In genomic region chr16:1290032-1290431, GRCh38 we compare ENCODE assay signal across 17 cellular contexts. TPM values are rescaled to one million over a fixed set of nuclear protein-coding genes. Genes with fewer than 3 reads are reported as not detected.
DNase-seq lines count a peak whose midpoint lies in the region; TF ChIP-seq lines count a peak whose summit lies in the region.
"Had no signal": no experiment of that assay in that cellular context is flagged by ENCODE, and none has a peak within 500 bp of the region (broad histone marks: within the 10 kb centered on the region; RNA-seq: fewer than 3 reads in every experiment).

No MANE protein-coding gene starts in this region.

- H2BK5ac ChIP-seq in neuronal stem cell (ENCODE audit: low read length): peak overlapping the region; percentile 4

- H3K23ac ChIP-seq in neuronal stem cell (ENCODE audit: low read depth, low read length, poor library complexity): no peak overlapping the region

- no peak overlapping the region for H2AK5ac ChIP-seq in neuronal stem cell (ENCODE audit: low read depth, low read length)

- no peak for TF ChIP-seq CTCF in hepatocyte (IDR thresholded peaks at IDR 0.05; ENCODE audit: poor library complexity)

- H3K79me1 ChIP-seq in neuronal stem cell (ENCODE audit: low read depth, low read length): no peaks in the 10 kb centered on the region

- H4K8ac ChIP-seq in neuronal stem cell (ENCODE audit: low read depth, low read length): no peak overlapping the region

- H2BK12ac ChIP-seq in neuronal stem cell (ENCODE audit: low read length): peak overlapping the region; percentile 73

- no peak overlapping the region for H3K27ac ChIP-seq in HUES6 (ENCODE audit: low read depth, low read length)
- no peak overlapping the region for H3K27ac ChIP-seq in neuronal stem cell (replicated peaks; ENCODE audit: low read length)
- H3K27ac ChIP-seq in hepatocyte: no peak overlapping the region
- H3K27ac ChIP-seq: C4-2B, esophagus muscularis mucosa, left ventricle myocardium inferior, psoas muscle, testis had no signal

- no CpG with 5 or more reads among the region's 18 CpGs for WGBS in neuronal stem cell (ENCODE audit: extremely low coverage in 2 of 2, insufficient read length in 2 of 2, insufficient replicate concordance in 1 of 2), 2 donors
- WGBS in hepatocyte (ENCODE audit: low lambda C conversion rate, missing lambda C conversion rate): 37% methylated on average over 18 of the region's 18 CpGs

- peak overlapping the region; percentile 90 for H3K18ac ChIP-seq in neuronal stem cell (ENCODE audit: low read length)

- H3K36me3 ChIP-seq in HUES6 (ENCODE audit: control insufficient read depth, insufficient read depth, low read length) (no peaks in the 10 kb centered on the region), neuronal stem cell (replicated peaks in 1 of 2; ENCODE audit: control insufficient read depth in 2 of 2, insufficient read depth in 2 of 2, low read length in 2 of 2) (no peaks in the 10 kb centered on the region), hepatocyte (replicated peaks; ENCODE audit: insufficient read depth, low read depth) (no peaks in the 10 kb centered on the region)
- H3K36me3 ChIP-seq: esophagus muscularis mucosa, left ventricle myocardium inferior had no signal

- peak overlapping the region; percentile 75 for H3K14ac ChIP-seq in neuronal stem cell (ENCODE audit: low read length)

- H3K9me2 ChIP-seq in hepatocyte (replicated peaks; ENCODE audit: insufficient read depth): no peaks in the 10 kb centered on the region

- H3K4me3 ChIP-seq in HUES6 (ENCODE audit: low read depth, low read length): peak overlapping the region; percentile 54
- H3K4me3 ChIP-seq in neuronal stem cell (ENCODE audit: low read length in 2 of 2): no peak overlapping the region
- no peak overlapping the region for H3K4me3 ChIP-seq in hepatocyte
- H3K4me3 ChIP-seq: esophagus muscularis mucosa, left ventricle myocardium inferior, psoas muscle, testis had no signal

- no peak overlapping the region for H2BK120ac ChIP-seq in neuronal stem cell (ENCODE audit: low read depth, low read length)

- H3K4me2 ChIP-seq in neuronal stem cell (ENCODE audit: insufficient read depth, low read length, poor library complexity, severe bottlenecking) (peak overlapping the region; percentile 31), hepatocyte (no peak overlapping the region)

- DNase-seq in astrocyte of the hippocampus (ENCODE audit: low read depth, low spot score): peak; percentile 22
- DNase-seq in neuronal stem cell (ENCODE audit: low spot score): no peak
- no peak for DNase-seq in GM19240 (ENCODE audit: insufficient read length, low spot score)
- no peak for DNase-seq in C1 segment of cervical spinal cord (lab: John Stamatoyannopoulos, UW)
- DNase-seq in hepatocyte (ENCODE audit: low spot score): no peak
- DNase-seq: activated CD4-positive, alpha-beta T cell treated with anti-CD3 and anti-CD28 coated beads, Interleukin-2, amount 50 U/mL, for 4 hours; DMS79; left ventricle myocardium inferior; NCI-H226; psoas muscle; stimulated activated CD4-positive, alpha-beta T cell treated with anti-CD3 and anti-CD28 coated beads, Interleukin-15, amount 100 ng/mL, for 24 hours; testis had no signal

- no peak overlapping the region for H3K9ac ChIP-seq in HUES6 (ENCODE audit: low read length)
- peak overlapping the region; percentile 84 for H3K9ac ChIP-seq in neuronal stem cell (ENCODE audit: low read depth, low read length, poor library complexity)

- H3K4ac ChIP-seq in neuronal stem cell (ENCODE audit: low read length): no peak overlapping the region

- H3K4me1 ChIP-seq in HUES6 (ENCODE audit: control insufficient read depth, insufficient read depth, low read length): peaks cover 25% of the 10 kb centered on the region
- peaks cover 7 to 13% of the 10 kb centered on the region in 2 donors for H3K4me1 ChIP-seq in neuronal stem cell (ENCODE audit: control insufficient read depth in 2 of 2, insufficient read depth in 1 of 2, low read depth in 1 of 2, low read length in 2 of 2)
- peaks cover 8% of the 10 kb centered on the region for H3K4me1 ChIP-seq in hepatocyte (ENCODE audit: insufficient read depth)
- H3K4me1 ChIP-seq: psoas muscle had no signal

- H3K79me2 ChIP-seq in hepatocyte: no peaks in the 10 kb centered on the region

- no peak overlapping the region for H4K91ac ChIP-seq in neuronal stem cell (ENCODE audit: low read depth, low read length, poor library complexity)

- H4K20me1 ChIP-seq in hepatocyte (ENCODE audit: insufficient read depth, poor library complexity, severe bottlenecking): no peaks in the 10 kb centered on the region

- no peaks in the 10 kb centered on the region for H3K9me3 ChIP-seq in HUES6 (ENCODE audit: control insufficient read depth, insufficient read depth, low read depth, low read length)
- no peaks in the 10 kb centered on the region for H3K9me3 ChIP-seq in neuronal stem cell (replicated peaks in 1 of 2; ENCODE audit: control insufficient read depth in 2 of 2, insufficient read depth in 1 of 2, low read depth in 1 of 2, low read length in 2 of 2)
- no peaks in the 10 kb centered on the region for H3K9me3 ChIP-seq in hepatocyte (ENCODE audit: low read depth)
- H3K9me3 ChIP-seq: esophagus muscularis mucosa, left ventricle myocardium inferior, psoas muscle, testis had no signal

- H3K27me3 ChIP-seq in HUES6 (ENCODE audit: control insufficient read depth, insufficient read depth, low read length): peaks cover 62% of the 10 kb centered on the region
- H3K27me3 ChIP-seq in neuronal stem cell (ENCODE audit: control insufficient read depth in 3 of 3, insufficient read depth in 3 of 3, low read depth in 1 of 3, low read length in 3 of 3): peaks cover 0 to 66% (median 19%) of the 10 kb centered on the region in 3 experiments
- H3K27me3 ChIP-seq in hepatocyte: peaks cover 9% of the 10 kb centered on the region
- H3K27me3 ChIP-seq: testis had no signal

- H2AFZ ChIP-seq in neuronal stem cell (ENCODE audit: low read length) (peak overlapping the region; percentile 74), hepatocyte (no peak overlapping the region)

- peak overlapping the region; percentile 93 for H2BK15ac ChIP-seq in neuronal stem cell (ENCODE audit: low read length)

RNA-seq across cellular contexts. Expression of gene UBE2I, which starts 19.4 kb away (rescaled TPM):
- 253 TPM for polyA plus RNA-seq in neuronal stem cell (2013, experiment 1 of 2)
- 258 TPM for polyA plus RNA-seq in neuronal stem cell (2013, experiment 2 of 2)
- 76.0 and 78.8 TPM in 2 replicates for total RNA-seq in hepatocyte
- polyA plus RNA-seq in hepatocyte: 150 and 183 TPM in 2 replicates

RNA-seq across cellular contexts. Expression of gene TPSD1, which starts 34.2 kb away (rescaled TPM):
- polyA plus RNA-seq in neuronal stem cell (2013, experiment 1 of 2): 0.06 TPM
- not detected for polyA plus RNA-seq in neuronal stem cell (2013, experiment 2 of 2)
- not detected in 2 replicates for total RNA-seq in hepatocyte
- not detected in 2 replicates for polyA plus RNA-seq in hepatocyte
- total RNA-seq: activated T-helper 2 cell treated with anti-CD3 and anti-CD28 coated beads, Interferon-gamma antibody, Interleukin-2, Interleukin-4, amounts not matched to agents 10 μg/mL and 5 μg/mL and 100 μg/mL, durations not matched to agents 14 hours and 24 hours and 36 hours; left ventricle myocardium inferior; SK-MEL-5 had no signal

RNA-seq across cellular contexts. Expression of gene BAIAP3, which starts 43.4 kb away (rescaled TPM):
- polyA plus RNA-seq in neuronal stem cell (2013, experiment 1 of 2): 3.1 TPM
- 2.9 TPM for polyA plus RNA-seq in neuronal stem cell (2013, experiment 2 of 2)
- total RNA-seq in hepatocyte: 1.8 and 3.0 TPM in 2 replicates
- polyA plus RNA-seq in hepatocyte: 2.4 and 5.5 TPM in 2 replicates

RNA-seq across cellular contexts. Expression of gene TPSAB1, which starts 49.5 kb away (rescaled TPM):
- polyA plus RNA-seq in neuronal stem cell (2013, experiment 1 of 2): not detected
- not detected for polyA plus RNA-seq in neuronal stem cell (2013, experiment 2 of 2)
- not detected in 2 replicates for total RNA-seq in hepatocyte
- polyA plus RNA-seq in hepatocyte: not detected in 2 replicates
- total RNA-seq: activated T-helper 2 cell treated with anti-CD3 and anti-CD28 coated beads, Interferon-gamma antibody, Interleukin-2, Interleukin-4, amounts not matched to agents 10 μg/mL and 5 μg/mL and 100 μg/mL, durations not matched to agents 14 hours and 24 hours and 36 hours; SK-MEL-5 had no signal
